ENCODE assay signal across 7 cellular contexts in genomic region chr19:36128392-36128736, GRCh38. TPM values are rescaled to one million over a fixed set of nuclear protein-coding genes. Genes with fewer than 3 reads are reported as not detected.
DNase-seq lines count a peak whose midpoint lies in the region; ATAC-seq lines count a peak whose summit lies in the region.
"Had no signal": no experiment of that assay in that cellular context is flagged by ENCODE, and none has a peak within 500 bp of the region (broad histone marks: within the 10 kb centered on the region; RNA-seq: fewer than 3 reads in every experiment).

No MANE protein-coding gene starts in this region.

- peak overlapping the region; percentile 83 to 98 (median 94) for H3K27ac Mint-ChIP-seq in CD4-positive, alpha-beta memory T cell

- peak overlapping the region; percentile 84 for H3K4me3 ChIP-seq in CD4-positive, alpha-beta memory T cell (ENCODE audit: low read length in 2 of 2)
- peak overlapping the region; percentile 74 for H3K4me3 ChIP-seq in Karpas-422 (ENCODE audit: low read length)
- peak overlapping the region; percentile 68 to 75 for H3K4me3 ChIP-seq in duodenal mucosa (ENCODE audit: low read depth in 1 of 2, low read length in 2 of 2)

- DNase-seq in CD4-positive, alpha-beta memory T cell = no peak
- DNase-seq in Karpas-422 (no peak), sciatic nerve (ENCODE audit: low spot score) (no peak), glomerular visceral epithelial cell (ENCODE audit: extremely low spot score) (no peak)

- peaks cover 36% of the 10 kb centered on the region for H3K4me1 ChIP-seq in CD4-positive, alpha-beta memory T cell (ENCODE audit: insufficient read depth, low read length)
- peaks cover 18% of the 10 kb centered on the region for H3K4me1 ChIP-seq in Karpas-422 (ENCODE audit: low read length)
- peaks cover 9 to 15% of the 10 kb centered on the region in 2 donors for H3K4me1 ChIP-seq in duodenal mucosa (ENCODE audit: control insufficient read depth in 1 of 2, insufficient read depth in 2 of 2, low read length in 2 of 2)

- H2AFZ ChIP-seq in Karpas-422 (ENCODE audit: low read length) = peak overlapping the region; percentile 90

- peak overlapping the region; percentile 67 for H3K27ac ChIP-seq in CD4-positive, alpha-beta memory T cell (ENCODE audit: low read depth, low read length)
- H3K27ac ChIP-seq in Karpas-422 (ENCODE audit: low read length) = peak overlapping the region; percentile 79
- peak overlapping the region; percentile 84 for H3K27ac ChIP-seq in duodenal mucosa (ENCODE audit: low read depth, low read length)

- peak; percentile 21 for ATAC-seq in sciatic nerve
- no peak for ATAC-seq in GM18520 (IDR thresholded peaks at IDR 0.05; ENCODE audit: unreplicated experiment)

- H3K4me2 ChIP-seq in Karpas-422 (ENCODE audit: low read depth, low read length, poor library complexity, severe bottlenecking) = peak overlapping the region; percentile 96

- no peaks in the 10 kb centered on the region for H3K9me3 Mint-ChIP-seq in CD4-positive, alpha-beta memory T cell

- peaks cover 7 to 24% of the 10 kb centered on the region in 2 donors for H3K36me3 Mint-ChIP-seq in CD4-positive, alpha-beta memory T cell

- peak overlapping the region; percentile 90 to 93 (median 91) for H3K4me3 Mint-ChIP-seq in CD4-positive, alpha-beta memory T cell

- H3K27me3 Mint-ChIP-seq in CD4-positive, alpha-beta memory T cell = no peaks in the 10 kb centered on the region

- H3K4me1 Mint-ChIP-seq in CD4-positive, alpha-beta memory T cell = peaks cover 12 to 37% (median 24%) of the 10 kb centered on the region in 4 donors

- POLR2A ChIA-PET in CD4-positive, alpha-beta memory T cell (lab: Charles Lee; ENCODE audit: partially characterized antibody) = interaction anchor here (0.8 to 3.4 kb wide), 13 partner anchors 10 to 445 kb away, joined by 3 to 61 read pairs (median 5); partner anchors contain the start of genes ALKBH6, CAPNS1, POLR2I and TBCB

- H3K9ac ChIP-seq in Karpas-422 (ENCODE audit: low read length) (peak overlapping the region; percentile 85), duodenal mucosa (ENCODE audit: low read depth in 1 of 2, low read length in 2 of 2) (peak overlapping the region; percentile 69 to 80)

- intact Hi-C loops in CD4-positive, alpha-beta memory T cell (cut with micrococcal nuclease) = no loop called here
- intact Hi-C loops in sciatic nerve (cut with DNase I) = no loop called here

- H3K9me2 ChIP-seq in Karpas-422 (replicated peaks; ENCODE audit: insufficient read depth, low read length) = no peaks in the 10 kb centered on the region

- no peaks in the 10 kb centered on the region for H3K79me2 ChIP-seq in Karpas-422 (ENCODE audit: low read length)

- H3K36me3 ChIP-seq in CD4-positive, alpha-beta memory T cell (ENCODE audit: insufficient read depth, low read length) = peaks cover 11% of the 10 kb centered on the region
- H3K36me3 ChIP-seq in Karpas-422 (ENCODE audit: insufficient read depth, low read length) (no peaks in the 10 kb centered on the region; the same call in 1 of the 2 replicates), duodenal mucosa (ENCODE audit: control insufficient read depth in 1 of 2, insufficient read depth in 2 of 2, low read length in 2 of 2) (peaks cover 9 to 20% of the 10 kb centered on the region in 2 donors)

- no peaks in the 10 kb centered on the region for H3K27me3 ChIP-seq in CD4-positive, alpha-beta memory T cell (ENCODE audit: insufficient read depth, low read length)
- H3K27me3 ChIP-seq in Karpas-422 (ENCODE audit: low read length) = no peaks in the 10 kb centered on the region
- H3K27me3 ChIP-seq in duodenal mucosa (ENCODE audit: control insufficient read depth in 1 of 2, insufficient read depth in 2 of 2, low read length in 2 of 2) = no peaks in the 10 kb centered on the region

- H4K20me1 ChIP-seq in Karpas-422 (ENCODE audit: insufficient read depth, low read depth, low read length) = no peaks in the 10 kb centered on the region

- CTCF ChIA-PET in CD4-positive, alpha-beta memory T cell (lab: Charles Lee; ENCODE audit: partially characterized antibody) = interaction anchor here (0.7 to 8.3 kb wide), 21 partner anchors 10 to 359 kb away, joined by 3 to 215 read pairs (median 6); partner anchors contain the start of genes CAPNS1, COX7A1, POLR2I and SDHAF1

- H3K9me3 ChIP-seq in CD4-positive, alpha-beta memory T cell (ENCODE audit: control insufficient read depth in 1 of 2, low read length in 2 of 2) = no peaks in the 10 kb centered on the region
- H3K9me3 ChIP-seq in Karpas-422 (ENCODE audit: low read length) = no peaks in the 10 kb centered on the region
- no peaks in the 10 kb centered on the region for H3K9me3 ChIP-seq in duodenal mucosa (ENCODE audit: control insufficient read depth in 1 of 2, low read length in 2 of 2)

RNA-seq across cellular contexts. Expression of gene CAPNS1, which starts 11.5 kb away (rescaled TPM):
- 100 to 1,000 TPM; 255 to 259 TPM for total RNA-seq in CD4-positive, alpha-beta memory T cell
- polyA plus RNA-seq in CD4-positive, alpha-beta memory T cell = 100 to 1,000 TPM; 123 to 184 TPM
- 121 and 180 TPM in 2 replicates for total RNA-seq in Karpas-422 (2014; rRNA removed; shearing (Covaris generic); ENCODE audit: low replicate concordance)
- total RNA-seq in sciatic nerve = 534 TPM

RNA-seq across cellular contexts. Expression of gene TBCB, which starts 13.1 kb away (rescaled TPM):
- 100 to 1,000 TPM; 148 TPM for total RNA-seq in CD4-positive, alpha-beta memory T cell
- 100 to 1,000 TPM; 256 to 308 TPM for polyA plus RNA-seq in CD4-positive, alpha-beta memory T cell
- 200 and 242 TPM in 2 replicates for total RNA-seq in Karpas-422 (2014; rRNA removed; shearing (Covaris generic); ENCODE audit: low replicate concordance)
- 173 TPM for total RNA-seq in sciatic nerve

RNA-seq across cellular contexts. Expression of gene POLR2I, which starts 13.7 kb away (rescaled TPM):
- 10 to 100 TPM; 52.4 to 55.0 TPM for total RNA-seq in CD4-positive, alpha-beta memory T cell
- 100 to 1,000 TPM; 146 to 163 TPM for polyA plus RNA-seq in CD4-positive, alpha-beta memory T cell
- 175 and 322 TPM in 2 replicates for total RNA-seq in Karpas-422 (2014; rRNA removed; shearing (Covaris generic); ENCODE audit: low replicate concordance)
- 60.5 TPM for total RNA-seq in sciatic nerve

RNA-seq across cellular contexts. Expression of gene OVOL3, which starts 17.4 kb away (rescaled TPM):
- total RNA-seq in CD4-positive, alpha-beta memory T cell = not detected
- not detected for polyA plus RNA-seq in CD4-positive, alpha-beta memory T cell
- 1.6 and 3.1 TPM in 2 replicates for total RNA-seq in Karpas-422 (2014; rRNA removed; shearing (Covaris generic); ENCODE audit: low replicate concordance)
- not detected for total RNA-seq in sciatic nerve

RNA-seq across cellular contexts. Expression of gene COX7A1, which starts 23.9 kb away (rescaled TPM):
- not detected for total RNA-seq in CD4-positive, alpha-beta memory T cell
- not detected for polyA plus RNA-seq in CD4-positive, alpha-beta memory T cell
- not detected in 2 replicates for total RNA-seq in Karpas-422 (2014; rRNA removed; shearing (Covaris generic); ENCODE audit: low replicate concordance)
- total RNA-seq in sciatic nerve = 71.6 TPM
- total RNA-seq: M059J had no signal
